Comparison of ENCODE assay signal across 9 cellular contexts in the genomic region with DNA sequence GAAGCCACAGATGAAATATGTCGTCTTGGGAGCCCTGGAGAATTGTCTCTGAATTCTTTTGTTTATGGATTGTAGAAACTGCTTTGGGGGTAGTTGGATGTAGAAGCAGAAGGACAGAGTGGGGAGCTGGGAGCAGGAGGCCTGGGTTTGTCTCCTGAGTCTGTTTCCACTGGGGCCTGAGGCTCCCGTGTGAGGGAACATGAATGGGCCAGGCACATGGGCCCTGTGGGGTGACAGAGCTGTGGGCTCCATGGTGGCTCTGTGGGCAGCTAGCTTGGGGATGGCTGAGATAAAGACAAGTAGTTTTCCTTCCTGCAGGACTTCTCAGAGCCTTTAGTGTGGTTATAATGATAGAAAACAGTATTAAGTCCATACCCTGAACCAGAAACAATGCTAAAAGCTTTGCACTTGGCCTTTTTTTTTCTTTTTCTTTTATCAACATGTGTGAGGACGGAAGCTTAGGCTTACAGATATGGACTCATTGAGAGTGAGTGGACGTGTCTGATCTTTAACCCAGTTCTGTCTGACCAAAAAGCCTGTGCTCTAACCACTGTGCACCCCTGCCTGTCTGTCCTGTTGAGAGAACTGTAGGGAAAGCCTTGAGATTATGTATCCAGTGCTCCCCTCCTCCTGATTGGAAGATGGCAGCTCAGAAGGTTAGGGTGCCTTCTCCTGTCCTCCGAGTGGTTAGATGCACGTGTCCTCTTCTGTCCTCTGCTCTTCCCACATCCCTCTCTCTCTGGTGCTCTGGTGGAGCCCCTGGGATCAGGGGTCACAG.
DNase-seq lines count a peak whose midpoint lies in the region; ATAC-seq and TF ChIP-seq lines count a peak whose summit lies in the region.
"Had no signal": no experiment of that assay in that cellular context is flagged by ENCODE, and none has a peak within 500 bp of the region (broad histone marks: within the 10 kb centered on the region; RNA-seq: fewer than 3 reads in every experiment).

No MANE protein-coding gene starts in this region.

- BruUV-seq in Panc1 (replicated peaks; lab: Mats Ljungman, UMichigan) = no TSS peak

- POLR2A ChIA-PET in Panc1 (lab: Charles Lee) = no interaction called here

- H3K27me3 ChIP-seq in Panc1 (ENCODE audit: control insufficient read depth, insufficient read depth, low read length) (peaks cover 4% of the 10 kb centered on the region), left lung (peaks cover 0 to 23% of the 10 kb centered on the region in 2 donors), testis (no peaks in the 10 kb centered on the region)

- in situ Hi-C loops in Panc1 (cut with HindIII; ENCODE audit: low pct_unique_long_range_greater_than_20kb, low sequenced_read_pairs) = no loop called here

- 74 to 79% methylated on average over 5 to 6 of the region's 6 CpGs for WGBS in testis, 2 donors

- H3K36me3 ChIP-seq in Panc1 (ENCODE audit: control insufficient read depth, insufficient read depth, low read length) = no peaks in the 10 kb centered on the region
- no peaks in the 10 kb centered on the region for H3K36me3 ChIP-seq in left lung
- H3K36me3 ChIP-seq in testis (ENCODE audit: low read depth, missing control alignments) = no peaks in the 10 kb centered on the region
- H3K36me3 ChIP-seq: tibial artery had no signal

- H3K9me3 ChIP-seq in Panc1 (ENCODE audit: control insufficient read depth, insufficient read depth, low read depth, low read length) (no peaks in the 10 kb centered on the region), left lung (no peaks in the 10 kb centered on the region), testis (no peaks in the 10 kb centered on the region)
- H3K9me3 ChIP-seq: tibial artery had no signal

- no peaks in the 10 kb centered on the region for H3K9me3 Mint-ChIP-seq in activated CD4-positive, alpha-beta T cell treated with anti-CD3 and anti-CD28 coated beads, Interleukin-2, amount 10 ng/mL, durations not matched to agents 24 days and 14 days
- no peaks in the 10 kb centered on the region for H3K9me3 Mint-ChIP-seq in activated naive CD8-positive, alpha-beta T cell treated with anti-CD3 and anti-CD28 coated beads, Interleukin-2, amount 50 U/mL, for 24 hours
- no peaks in the 10 kb centered on the region for H3K9me3 Mint-ChIP-seq in stimulated activated effector memory CD8-positive, alpha-beta T cell treated with anti-CD3 and anti-CD28 coated beads, Interleukin-12 subunit alpha, Interleukin-12 subunit beta, amount 100 ng/mL, for 72 hours

- 0 out of 2 replicates have a peak, but pooled peaks have one; percentile 18 for ATAC-seq in Panc1
- no peak for ATAC-seq in activated naive CD8-positive, alpha-beta T cell treated with anti-CD3 and anti-CD28 coated beads, Interleukin-2, amount 50 U/mL, for 24 hours
- peak; percentile 44 for ATAC-seq in stimulated activated effector memory CD8-positive, alpha-beta T cell treated with anti-CD3 and anti-CD28 coated beads, Interleukin-12 subunit alpha, Interleukin-12 subunit beta, amount 100 ng/mL, for 72 hours
- ATAC-seq in left lung = no peak

- H3K4me1 ChIP-seq in Panc1 (ENCODE audit: control insufficient read depth, insufficient read depth, low read length) = no peaks in the 10 kb centered on the region; the same call in 1 of the 2 replicates
- peaks cover 10 to 85% of the 10 kb centered on the region in 2 donors for H3K4me1 ChIP-seq in left lung
- no peaks in the 10 kb centered on the region for H3K4me1 ChIP-seq in testis

- H3K36me3 Mint-ChIP-seq in activated CD4-positive, alpha-beta T cell treated with anti-CD3 and anti-CD28 coated beads, Interleukin-2, amount 10 ng/mL, durations not matched to agents 24 days and 14 days (ENCODE audit: low read depth) = no peaks in the 10 kb centered on the region
- no peaks in the 10 kb centered on the region for H3K36me3 Mint-ChIP-seq in activated naive CD8-positive, alpha-beta T cell treated with anti-CD3 and anti-CD28 coated beads, Interleukin-2, amount 50 U/mL, for 24 hours (ENCODE audit: low read depth)
- H3K36me3 Mint-ChIP-seq in stimulated activated effector memory CD8-positive, alpha-beta T cell treated with anti-CD3 and anti-CD28 coated beads, Interleukin-12 subunit alpha, Interleukin-12 subunit beta, amount 100 ng/mL, for 72 hours = no peaks in the 10 kb centered on the region

- H3K4me3 ChIP-seq in Panc1 (ENCODE audit: low read depth in 2 of 2, low read length in 2 of 2) (no peak overlapping the region), left lung (peak overlapping the region in 1 of 2 donors; percentile 16), testis (no peak overlapping the region)
- H3K4me3 ChIP-seq: tibial artery had no signal

- no peak overlapping the region for H3K27ac ChIP-seq in Panc1 (ENCODE audit: low read length)
- peak overlapping the region in 1 of 2 donors; percentile 96 for H3K27ac ChIP-seq in left lung
- no peak overlapping the region for H3K27ac ChIP-seq in testis
- H3K27ac ChIP-seq: tibial artery had no signal

- peak overlapping the region; percentile 43 for H3K27ac Mint-ChIP-seq in activated CD4-positive, alpha-beta T cell treated with anti-CD3 and anti-CD28 coated beads, Interleukin-2, amount 10 ng/mL, durations not matched to agents 24 days and 14 days
- peak overlapping the region; percentile 81 for H3K27ac Mint-ChIP-seq in activated naive CD8-positive, alpha-beta T cell treated with anti-CD3 and anti-CD28 coated beads, Interleukin-2, amount 50 U/mL, for 24 hours
- peak overlapping the region; percentile 90 for H3K27ac Mint-ChIP-seq in stimulated activated effector memory CD8-positive, alpha-beta T cell treated with anti-CD3 and anti-CD28 coated beads, Interleukin-12 subunit alpha, Interleukin-12 subunit beta, amount 100 ng/mL, for 72 hours

- peak overlapping the region; percentile 76 for H3K4me3 Mint-ChIP-seq in activated CD4-positive, alpha-beta T cell treated with anti-CD3 and anti-CD28 coated beads, Interleukin-2, amount 10 ng/mL, durations not matched to agents 24 days and 14 days
- H3K4me3 Mint-ChIP-seq in activated naive CD8-positive, alpha-beta T cell treated with anti-CD3 and anti-CD28 coated beads, Interleukin-2, amount 50 U/mL, for 24 hours = peak overlapping the region; percentile 84
- H3K4me3 Mint-ChIP-seq in stimulated activated effector memory CD8-positive, alpha-beta T cell treated with anti-CD3 and anti-CD28 coated beads, Interleukin-12 subunit alpha, Interleukin-12 subunit beta, amount 100 ng/mL, for 72 hours = peak overlapping the region; percentile 75

- CTCF ChIA-PET in Panc1 (lab: Charles Lee) = interaction anchor here (0.8 kb wide), 1 partner anchor 154 kb away, joined by 5 read pairs; no protein-coding TSS in a partner anchor

- H3K27me3 Mint-ChIP-seq in activated CD4-positive, alpha-beta T cell treated with anti-CD3 and anti-CD28 coated beads, Interleukin-2, amount 10 ng/mL, durations not matched to agents 24 days and 14 days = peaks cover 2% of the 10 kb centered on the region
- H3K27me3 Mint-ChIP-seq in activated naive CD8-positive, alpha-beta T cell treated with anti-CD3 and anti-CD28 coated beads, Interleukin-2, amount 50 U/mL, for 24 hours = no peaks in the 10 kb centered on the region

- peak; percentile 63 for DNase-seq in activated CD4-positive, alpha-beta T cell treated with anti-CD3 and anti-CD28 coated beads, Interleukin-2, amount 10 ng/mL, durations not matched to agents 24 days and 14 days
- no peak for DNase-seq in activated CD4-positive, alpha-beta T cell treated with anti-CD3 and anti-CD28 coated beads, Interleukin-2, amount 50 U/mL, for 4 hours
- DNase-seq in Panc1 (ENCODE audit: low read depth, low spot score) (no peak), left lung (no peak), testis (no peak)
- no peak for DNase-seq in activated naive CD8-positive, alpha-beta T cell treated with anti-CD3 and anti-CD28 coated beads, Interleukin-2, amount 50 U/mL, for 24 hours
- peak in 1 of 2 donors; percentile 54 for DNase-seq in stimulated activated effector memory CD8-positive, alpha-beta T cell treated with anti-CD3 and anti-CD28 coated beads, Interleukin-12 subunit alpha, Interleukin-12 subunit beta, amount 100 ng/mL, for 72 hours (ENCODE audit: low spot score in 2 of 2)
- DNase-seq in activated CD4-positive, CD25-positive, alpha-beta regulatory T cell (lab: John Stamatoyannopoulos, UW) = no peak

- peaks cover 34% of the 10 kb centered on the region for H3K4me1 Mint-ChIP-seq in activated CD4-positive, alpha-beta T cell treated with anti-CD3 and anti-CD28 coated beads, Interleukin-2, amount 10 ng/mL, durations not matched to agents 24 days and 14 days
- peaks cover 43% of the 10 kb centered on the region for H3K4me1 Mint-ChIP-seq in activated naive CD8-positive, alpha-beta T cell treated with anti-CD3 and anti-CD28 coated beads, Interleukin-2, amount 50 U/mL, for 24 hours
- H3K4me1 Mint-ChIP-seq in stimulated activated effector memory CD8-positive, alpha-beta T cell treated with anti-CD3 and anti-CD28 coated beads, Interleukin-12 subunit alpha, Interleukin-12 subunit beta, amount 100 ng/mL, for 72 hours = peaks cover 47% of the 10 kb centered on the region

- TF ChIP-seq CTCF in Panc1 (IDR thresholded peaks at IDR 0.05) (no peak), left lung (IDR thresholded peaks at IDR 0.05) (no peak), testis (IDR thresholded peaks at IDR 0.05) (no peak)

- intact Hi-C loops in activated CD4-positive, alpha-beta T cell treated with anti-CD3 and anti-CD28 coated beads, Interleukin-2, amount 10 ng/mL, durations not matched to agents 24 days and 14 days (cut with micrococcal nuclease) = loop anchor here (1.0 to 5.0 kb wide), 2 partner anchors 207 to 1171 kb away; no protein-coding TSS in a partner anchor
- intact Hi-C loops in Panc1 (cut with micrococcal nuclease; ENCODE audit: unreplicated experiment) (no loop called here), left lung (cut with DNase I) (no loop called here), testis (cut with DNase I; ENCODE audit: low total_unique reads) (no loop called here)

- no peak for TF ChIP-seq POLR2A in testis (IDR thresholded peaks at IDR 0.05)

Comparison
In these comparisons a context has a peak if more than half of its experiments do, and no peak if none do; other contexts are left out.
1. ATAC-seq: peak in Panc1 (single experiment) and stimulated activated effector memory CD8-positive, alpha-beta T cell treated with anti-CD3 and anti-CD28 coated beads, Interleukin-12 subunit alpha, Interleukin-12 subunit beta, amount 100 ng/mL, for 72 hours (single experiment); none in activated naive CD8-positive, alpha-beta T cell treated with anti-CD3 and anti-CD28 coated beads, Interleukin-2, amount 50 U/mL, for 24 hours (single experiment) and left lung (single experiment).
2. Peak in every context shown above with its lines, with median percentiles within 50 percentile points of each other: H3K27ac Mint-ChIP-seq and H3K4me3 Mint-ChIP-seq.